29 cellular contexts compared by ENCODE assay signal in genomic region chrX:34877451-34877850, GRCh38.
DNase-seq lines count a peak whose midpoint lies in the region; ATAC-seq and TF ChIP-seq lines count a peak whose summit lies in the region.
"Had no signal": no experiment of that assay in that cellular context is flagged by ENCODE, and none has a peak within 500 bp of the region (broad histone marks: within the 10 kb centered on the region; RNA-seq: fewer than 3 reads in every experiment).

No MANE protein-coding gene starts in this region.

- peak overlapping the region; percentile 99 for H3K27ac ChIP-seq in SJCRH30
- no peak overlapping the region for H3K27ac ChIP-seq in fibroblast of lung (ENCODE audit: insufficient read depth, low read length)
- H3K27ac ChIP-seq: ascending aorta, foreskin keratinocyte, heart right ventricle, psoas muscle, SJSA1, skin epidermis, thoracic aorta, uterus had no signal

- H3K36me3 ChIP-seq in SJCRH30 (no peaks in the 10 kb centered on the region), fibroblast of lung (ENCODE audit: control insufficient read depth, insufficient read depth, low read length) (no peaks in the 10 kb centered on the region)
- H3K36me3 ChIP-seq: ascending aorta, heart right ventricle, SJSA1, thoracic aorta, uterus had no signal

- H3K9me3 Mint-ChIP-seq in osteocyte (ENCODE audit: unreplicated experiment): no peaks in the 10 kb centered on the region
- H3K9me3 Mint-ChIP-seq: activated CD4-positive, alpha-beta memory T cell treated with anti-CD3 and anti-CD28 coated beads, Interleukin-2, amount 10 ng/mL, durations not matched to agents 7 days and 5 days; stimulated activated naive CD8-positive, alpha-beta T cell treated with anti-CD3 and anti-CD28 coated beads, Interleukin-15, Interleukin-2, amounts not matched to agents 100 ng/mL and 50 ng/mL, for 24 hours had no signal

- H3K36me3 Mint-ChIP-seq in osteocyte (ENCODE audit: unreplicated experiment): no peaks in the 10 kb centered on the region
- H3K36me3 Mint-ChIP-seq: activated naive CD4-positive, alpha-beta T cell treated with anti-CD3 and anti-CD28 coated beads, Interleukin-2, amount 50 U/mL, for 72 hours; CD4-positive, CD25-positive, alpha-beta regulatory T cell had no signal

- no peaks in the 10 kb centered on the region for H3K79me2 ChIP-seq in fibroblast of lung (ENCODE audit: control insufficient read depth, insufficient read depth, low read length)

- no peak overlapping the region for H2AFZ ChIP-seq in fibroblast of lung (ENCODE audit: low read length)

- no peaks in the 10 kb centered on the region for H3K27me3 Mint-ChIP-seq in osteocyte (ENCODE audit: unreplicated experiment)
- H3K27me3 Mint-ChIP-seq: activated CD4-positive, alpha-beta memory T cell treated with anti-CD3 and anti-CD28 coated beads, Interleukin-2, amount 10 ng/mL, durations not matched to agents 7 days and 5 days; activated T-helper 17 cell treated with anti-CD3 and anti-CD28 coated beads, Interleukin-2, amount 50 U/mL, for 72 hours; CD4-positive, CD25-positive, alpha-beta regulatory T cell; stimulated activated naive CD8-positive, alpha-beta T cell treated with anti-CD3 and anti-CD28 coated beads, Interleukin-15, Interleukin-2, amounts not matched to agents 100 ng/mL and 50 ng/mL, for 24 hours had no signal

- H3K4me3 ChIP-seq in SJCRH30 (no peak overlapping the region), fibroblast of lung (replicated peaks in 1 of 4; ENCODE audit: control extremely low read depth in 1 of 4, insufficient read depth in 1 of 4, low read depth in 3 of 4, low read length in 4 of 4) (no peak overlapping the region)
- H3K4me3 ChIP-seq: ascending aorta, heart right ventricle, psoas muscle, SJSA1, skin epidermis, thoracic aorta, uterus had no signal

- TF ChIP-seq CTCF in fibroblast of lung (conservative IDR thresholded peaks at IDR 0.05 in 1 of 2, IDR thresholded peaks at IDR 0.05 in 1 of 2; ENCODE audit: low read depth in 1 of 2, low read length in 2 of 2): no peak
- TF ChIP-seq CTCF in osteocyte (IDR thresholded peaks at IDR 0.05): no peak

- peak overlapping the region; percentile 45 for H3K27ac Mint-ChIP-seq in osteocyte (ENCODE audit: unreplicated experiment)
- H3K27ac Mint-ChIP-seq: activated CD4-positive, alpha-beta memory T cell treated with anti-CD3 and anti-CD28 coated beads, Interleukin-2, amount 10 ng/mL, durations not matched to agents 7 days and 5 days; activated naive CD4-positive, alpha-beta T cell treated with anti-CD3 and anti-CD28 coated beads, Interleukin-2, amount 50 U/mL, for 72 hours; activated T-helper 17 cell treated with anti-CD3 and anti-CD28 coated beads, Interleukin-2, amount 50 U/mL, for 72 hours; CD4-positive, CD25-positive, alpha-beta regulatory T cell; stimulated activated naive CD8-positive, alpha-beta T cell treated with anti-CD3 and anti-CD28 coated beads, Interleukin-15, Interleukin-2, amounts not matched to agents 100 ng/mL and 50 ng/mL, for 24 hours had no signal

- no peaks in the 10 kb centered on the region for H4K20me1 ChIP-seq in fibroblast of lung (ENCODE audit: control insufficient read depth, extremely low read depth, insufficient read depth, low read length)

- DNase-seq in ELR (ENCODE audit: low read depth): peak; percentile 47
- peak; percentile 21 to 64 for DNase-seq in SJCRH30
- DNase-seq in fibroblast of lung (ENCODE audit: low read depth in 2 of 2): peak; percentile 32 to 66
- DNase-seq in osteocyte (ENCODE audit: extremely low spot score, unreplicated experiment): no peak
- no peak for DNase-seq in activated CD8-positive, alpha-beta memory T cell treated with anti-CD3 and anti-CD28 coated beads for 24 hours
- no peak for DNase-seq in T-helper 1 cell
- no peak for DNase-seq in amygdala (lab: John Stamatoyannopoulos, UW)
- DNase-seq: activated CD4-positive, alpha-beta memory T cell treated with anti-CD3 and anti-CD28 coated beads, Interleukin-2, amount 10 ng/mL, durations not matched to agents 7 days and 5 days; CD4-positive, CD25-positive, alpha-beta regulatory T cell; effector CD4-positive, alpha-beta T cell; foreskin keratinocyte; GDM1; heart right ventricle; KG1; mammary epithelial cell; MV-4-11; NCI-H1436 treated with DMSO at 0.1 percent for 48 hours; NCI-H748 treated with DMSO at 0.1 percent for 48 hours; psoas muscle; uterus had no signal

- H3K4me1 ChIP-seq in SJCRH30 (peaks cover 59% of the 10 kb centered on the region), fibroblast of lung (ENCODE audit: control insufficient read depth, extremely low read depth, insufficient read depth, low read length) (peaks cover 2% of the 10 kb centered on the region)
- H3K4me1 ChIP-seq: heart right ventricle, uterus had no signal

- H3K9me3 ChIP-seq in SJCRH30 (replicated peaks) (no peaks in the 10 kb centered on the region), fibroblast of lung (ENCODE audit: control insufficient read depth, insufficient read depth, low read depth, low read length) (no peaks in the 10 kb centered on the region)
- H3K9me3 ChIP-seq: ascending aorta, heart right ventricle, psoas muscle, SJSA1, thoracic aorta, uterus had no signal

- ATAC-seq in GM21367 (IDR thresholded peaks at IDR 0.05; ENCODE audit: unreplicated experiment): no peak
- ATAC-seq: activated CD4-positive, CD25-positive, alpha-beta regulatory T cell treated with anti-CD3 and anti-CD28 coated beads, Interleukin-2, amount 50 U/mL, for 24 hours; activated naive CD4-positive, alpha-beta T cell treated with anti-CD3 and anti-CD28 coated beads, Interleukin-2, amount 50 U/mL, for 72 hours; activated T-helper 17 cell treated with anti-CD3 and anti-CD28 coated beads, Interleukin-2, amount 50 U/mL, for 72 hours; foreskin keratinocyte; heart right ventricle; psoas muscle had no signal

- H3K27me3 ChIP-seq in SJCRH30 (no peaks in the 10 kb centered on the region), fibroblast of lung (ENCODE audit: control insufficient read depth, insufficient read depth, low read length) (no peaks in the 10 kb centered on the region)
- H3K27me3 ChIP-seq: ascending aorta, foreskin keratinocyte, SJSA1, uterus had no signal

- H3K9ac ChIP-seq in fibroblast of lung (ENCODE audit: insufficient read depth, low read length): no peak overlapping the region

- H3K4me2 ChIP-seq in fibroblast of lung (ENCODE audit: extremely low read depth, insufficient read depth, low read length): peak overlapping the region; percentile 19

- H3K4me3 Mint-ChIP-seq in osteocyte (ENCODE audit: unreplicated experiment): peak overlapping the region; percentile 7
- H3K4me3 Mint-ChIP-seq: activated CD4-positive, alpha-beta memory T cell treated with anti-CD3 and anti-CD28 coated beads, Interleukin-2, amount 10 ng/mL, durations not matched to agents 7 days and 5 days; activated T-helper 17 cell treated with anti-CD3 and anti-CD28 coated beads, Interleukin-2, amount 50 U/mL, for 72 hours; CD4-positive, CD25-positive, alpha-beta regulatory T cell; stimulated activated naive CD8-positive, alpha-beta T cell treated with anti-CD3 and anti-CD28 coated beads, Interleukin-15, Interleukin-2, amounts not matched to agents 100 ng/mL and 50 ng/mL, for 24 hours had no signal

- H3K4me1 Mint-ChIP-seq in osteocyte (ENCODE audit: unreplicated experiment): peaks cover 60% of the 10 kb centered on the region
- H3K4me1 Mint-ChIP-seq: activated CD4-positive, alpha-beta memory T cell treated with anti-CD3 and anti-CD28 coated beads, Interleukin-2, amount 10 ng/mL, durations not matched to agents 7 days and 5 days; activated T-helper 17 cell treated with anti-CD3 and anti-CD28 coated beads, Interleukin-2, amount 50 U/mL, for 72 hours; CD4-positive, CD25-positive, alpha-beta regulatory T cell had no signal

Comparison
In these comparisons a context has a peak if more than half of its experiments do, and no peak if none do; other contexts are left out.
1. DNase-seq: peak in ELR (single experiment), SJCRH30 (2 of 2) and fibroblast of lung (2 of 2); none in osteocyte (single experiment), activated CD8-positive, alpha-beta memory T cell treated with anti-CD3 and anti-CD28 coated beads for 24 hours (single experiment), T-helper 1 cell (0 of 5) and amygdala (0 of 56).